Comparison of ENCODE assay signal across 1 cellular context in the genomic region with DNA sequence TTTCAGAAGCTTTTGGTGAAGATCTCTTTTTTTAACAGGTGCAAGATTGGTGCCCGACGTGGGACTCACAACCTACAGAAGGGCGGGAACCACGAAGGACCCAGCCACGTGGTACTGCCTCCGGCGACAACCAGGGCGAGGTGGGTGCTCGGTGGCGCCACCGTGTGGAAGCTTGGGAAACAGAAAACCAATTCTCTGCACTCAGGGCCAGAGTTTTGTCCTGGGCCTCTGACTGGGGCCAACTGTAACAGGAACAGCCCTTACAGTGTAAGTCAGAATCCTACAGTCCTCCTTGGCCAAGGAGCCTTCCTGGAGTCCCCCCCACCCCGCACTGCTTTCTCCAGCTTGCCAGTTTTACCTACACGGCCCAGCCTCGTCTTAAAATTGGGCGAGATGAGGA.
TF ChIP-seq lines count a peak whose summit lies in the region.

No MANE protein-coding gene starts in this region.

TF ChIP-seq in WTC11, 78 proteins besides CTCF, POLR2A, EP300 and RAD21 (continued from another document):
- TF ChIP-seq, protein P1, sequence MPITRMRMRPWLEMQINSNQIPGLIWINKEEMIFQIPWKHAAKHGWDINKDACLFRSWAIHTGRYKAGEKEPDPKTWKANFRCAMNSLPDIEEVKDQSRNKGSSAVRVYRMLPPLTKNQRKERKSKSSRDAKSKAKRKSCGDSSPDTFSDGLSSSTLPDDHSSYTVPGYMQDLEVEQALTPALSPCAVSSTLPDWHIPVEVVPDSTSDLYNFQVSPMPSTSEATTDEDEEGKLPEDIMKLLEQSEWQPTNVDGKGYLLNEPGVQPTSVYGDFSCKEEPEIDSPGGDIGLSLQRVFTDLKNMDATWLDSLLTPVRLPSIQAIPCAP (CRISPR knock-in tag; IDR thresholded peaks at IDR 0.05): 0 out of 2 replicates have a peak, but pooled peaks have one; percentile 51
- TF ChIP-seq CREM (CRISPR knock-in tag; IDR thresholded peaks at IDR 0.05): peak; percentile 68; the same call in 1 of the 2 replicates
- peak; percentile 56; the same call in 1 of the 2 replicates for TF ChIP-seq NR2C2 (CRISPR knock-in tag; IDR thresholded peaks at IDR 0.05)
- no peak for TF ChIP-seq HMGA2 (CRISPR knock-in tag; IDR thresholded peaks at IDR 0.05)
- TF ChIP-seq, protein P2, sequence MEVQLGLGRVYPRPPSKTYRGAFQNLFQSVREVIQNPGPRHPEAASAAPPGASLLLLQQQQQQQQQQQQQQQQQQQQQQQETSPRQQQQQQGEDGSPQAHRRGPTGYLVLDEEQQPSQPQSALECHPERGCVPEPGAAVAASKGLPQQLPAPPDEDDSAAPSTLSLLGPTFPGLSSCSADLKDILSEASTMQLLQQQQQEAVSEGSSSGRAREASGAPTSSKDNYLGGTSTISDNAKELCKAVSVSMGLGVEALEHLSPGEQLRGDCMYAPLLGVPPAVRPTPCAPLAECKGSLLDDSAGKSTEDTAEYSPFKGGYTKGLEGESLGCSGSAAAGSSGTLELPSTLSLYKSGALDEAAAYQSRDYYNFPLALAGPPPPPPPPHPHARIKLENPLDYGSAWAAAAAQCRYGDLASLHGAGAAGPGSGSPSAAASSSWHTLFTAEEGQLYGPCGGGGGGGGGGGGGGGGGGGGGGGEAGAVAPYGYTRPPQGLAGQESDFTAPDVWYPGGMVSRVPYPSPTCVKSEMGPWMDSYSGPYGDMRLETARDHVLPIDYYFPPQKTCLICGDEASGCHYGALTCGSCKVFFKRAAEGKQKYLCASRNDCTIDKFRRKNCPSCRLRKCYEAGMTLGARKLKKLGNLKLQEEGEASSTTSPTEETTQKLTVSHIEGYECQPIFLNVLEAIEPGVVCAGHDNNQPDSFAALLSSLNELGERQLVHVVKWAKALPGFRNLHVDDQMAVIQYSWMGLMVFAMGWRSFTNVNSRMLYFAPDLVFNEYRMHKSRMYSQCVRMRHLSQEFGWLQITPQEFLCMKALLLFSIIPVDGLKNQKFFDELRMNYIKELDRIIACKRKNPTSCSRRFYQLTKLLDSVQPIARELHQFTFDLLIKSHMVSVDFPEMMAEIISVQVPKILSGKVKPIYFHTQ (CRISPR knock-in tag; IDR thresholded peaks at IDR 0.05): no peak
- TF ChIP-seq NFE2L1 (CRISPR knock-in tag; IDR thresholded peaks at IDR 0.05): peak; percentile 97; the same call in 1 of the 2 replicates
- TF ChIP-seq NR3C1 (CRISPR knock-in tag; conservative IDR thresholded peaks at IDR 0.05; ENCODE audit: low read depth): no peak
- TF ChIP-seq, protein P3, sequence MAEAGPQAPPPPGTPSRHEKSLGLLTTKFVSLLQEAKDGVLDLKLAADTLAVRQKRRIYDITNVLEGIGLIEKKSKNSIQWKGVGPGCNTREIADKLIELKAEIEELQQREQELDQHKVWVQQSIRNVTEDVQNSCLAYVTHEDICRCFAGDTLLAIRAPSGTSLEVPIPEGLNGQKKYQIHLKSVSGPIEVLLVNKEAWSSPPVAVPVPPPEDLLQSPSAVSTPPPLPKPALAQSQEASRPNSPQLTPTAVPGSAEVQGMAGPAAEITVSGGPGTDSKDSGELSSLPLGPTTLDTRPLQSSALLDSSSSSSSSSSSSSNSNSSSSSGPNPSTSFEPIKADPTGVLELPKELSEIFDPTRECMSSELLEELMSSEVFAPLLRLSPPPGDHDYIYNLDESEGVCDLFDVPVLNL (CRISPR knock-in tag; IDR thresholded peaks at IDR 0.05; ENCODE audit: borderline replicate concordance, low read depth): no peak
- TF ChIP-seq MYBL2 (CRISPR knock-in tag; IDR thresholded peaks at IDR 0.05): peak; percentile 73; the same call in 1 of the 2 replicates
- no peak for TF ChIP-seq ESRRA (CRISPR knock-in tag; IDR thresholded peaks at IDR 0.05; ENCODE audit: borderline replicate concordance)
- TF ChIP-seq, protein P4, sequence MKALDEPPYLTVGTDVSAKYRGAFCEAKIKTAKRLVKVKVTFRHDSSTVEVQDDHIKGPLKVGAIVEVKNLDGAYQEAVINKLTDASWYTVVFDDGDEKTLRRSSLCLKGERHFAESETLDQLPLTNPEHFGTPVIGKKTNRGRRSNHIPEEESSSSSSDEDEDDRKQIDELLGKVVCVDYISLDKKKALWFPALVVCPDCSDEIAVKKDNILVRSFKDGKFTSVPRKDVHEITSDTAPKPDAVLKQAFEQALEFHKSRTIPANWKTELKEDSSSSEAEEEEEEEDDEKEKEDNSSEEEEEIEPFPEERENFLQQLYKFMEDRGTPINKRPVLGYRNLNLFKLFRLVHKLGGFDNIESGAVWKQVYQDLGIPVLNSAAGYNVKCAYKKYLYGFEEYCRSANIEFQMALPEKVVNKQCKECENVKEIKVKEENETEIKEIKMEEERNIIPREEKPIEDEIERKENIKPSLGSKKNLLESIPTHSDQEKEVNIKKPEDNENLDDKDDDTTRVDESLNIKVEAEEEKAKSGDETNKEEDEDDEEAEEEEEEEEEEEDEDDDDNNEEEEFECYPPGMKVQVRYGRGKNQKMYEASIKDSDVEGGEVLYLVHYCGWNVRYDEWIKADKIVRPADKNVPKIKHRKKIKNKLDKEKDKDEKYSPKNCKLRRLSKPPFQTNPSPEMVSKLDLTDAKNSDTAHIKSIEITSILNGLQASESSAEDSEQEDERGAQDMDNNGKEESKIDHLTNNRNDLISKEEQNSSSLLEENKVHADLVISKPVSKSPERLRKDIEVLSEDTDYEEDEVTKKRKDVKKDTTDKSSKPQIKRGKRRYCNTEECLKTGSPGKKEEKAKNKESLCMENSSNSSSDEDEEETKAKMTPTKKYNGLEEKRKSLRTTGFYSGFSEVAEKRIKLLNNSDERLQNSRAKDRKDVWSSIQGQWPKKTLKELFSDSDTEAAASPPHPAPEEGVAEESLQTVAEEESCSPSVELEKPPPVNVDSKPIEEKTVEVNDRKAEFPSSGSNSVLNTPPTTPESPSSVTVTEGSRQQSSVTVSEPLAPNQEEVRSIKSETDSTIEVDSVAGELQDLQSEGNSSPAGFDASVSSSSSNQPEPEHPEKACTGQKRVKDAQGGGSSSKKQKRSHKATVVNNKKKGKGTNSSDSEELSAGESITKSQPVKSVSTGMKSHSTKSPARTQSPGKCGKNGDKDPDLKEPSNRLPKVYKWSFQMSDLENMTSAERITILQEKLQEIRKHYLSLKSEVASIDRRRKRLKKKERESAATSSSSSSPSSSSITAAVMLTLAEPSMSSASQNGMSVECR (CRISPR knock-in tag; IDR thresholded peaks at IDR 0.05; ENCODE audit: borderline replicate concordance): 0 out of 2 replicates have a peak, but pooled peaks have one; percentile 72
- TF ChIP-seq, protein P5, sequence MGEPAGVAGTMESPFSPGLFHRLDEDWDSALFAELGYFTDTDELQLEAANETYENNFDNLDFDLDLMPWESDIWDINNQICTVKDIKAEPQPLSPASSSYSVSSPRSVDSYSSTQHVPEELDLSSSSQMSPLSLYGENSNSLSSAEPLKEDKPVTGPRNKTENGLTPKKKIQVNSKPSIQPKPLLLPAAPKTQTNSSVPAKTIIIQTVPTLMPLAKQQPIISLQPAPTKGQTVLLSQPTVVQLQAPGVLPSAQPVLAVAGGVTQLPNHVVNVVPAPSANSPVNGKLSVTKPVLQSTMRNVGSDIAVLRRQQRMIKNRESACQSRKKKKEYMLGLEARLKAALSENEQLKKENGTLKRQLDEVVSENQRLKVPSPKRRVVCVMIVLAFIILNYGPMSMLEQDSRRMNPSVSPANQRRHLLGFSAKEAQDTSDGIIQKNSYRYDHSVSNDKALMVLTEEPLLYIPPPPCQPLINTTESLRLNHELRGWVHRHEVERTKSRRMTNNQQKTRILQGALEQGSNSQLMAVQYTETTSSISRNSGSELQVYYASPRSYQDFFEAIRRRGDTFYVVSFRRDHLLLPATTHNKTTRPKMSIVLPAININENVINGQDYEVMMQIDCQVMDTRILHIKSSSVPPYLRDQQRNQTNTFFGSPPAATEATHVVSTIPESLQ (CRISPR knock-in tag; IDR thresholded peaks at IDR 0.05): no peak
- TF ChIP-seq, protein P6, sequence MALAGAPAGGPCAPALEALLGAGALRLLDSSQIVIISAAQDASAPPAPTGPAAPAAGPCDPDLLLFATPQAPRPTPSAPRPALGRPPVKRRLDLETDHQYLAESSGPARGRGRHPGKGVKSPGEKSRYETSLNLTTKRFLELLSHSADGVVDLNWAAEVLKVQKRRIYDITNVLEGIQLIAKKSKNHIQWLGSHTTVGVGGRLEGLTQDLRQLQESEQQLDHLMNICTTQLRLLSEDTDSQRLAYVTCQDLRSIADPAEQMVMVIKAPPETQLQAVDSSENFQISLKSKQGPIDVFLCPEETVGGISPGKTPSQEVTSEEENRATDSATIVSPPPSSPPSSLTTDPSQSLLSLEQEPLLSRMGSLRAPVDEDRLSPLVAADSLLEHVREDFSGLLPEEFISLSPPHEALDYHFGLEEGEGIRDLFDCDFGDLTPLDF (CRISPR knock-in tag; IDR thresholded peaks at IDR 0.05): peak; percentile 78; the same call in 1 of the 2 replicates
- TF ChIP-seq, protein P7, sequence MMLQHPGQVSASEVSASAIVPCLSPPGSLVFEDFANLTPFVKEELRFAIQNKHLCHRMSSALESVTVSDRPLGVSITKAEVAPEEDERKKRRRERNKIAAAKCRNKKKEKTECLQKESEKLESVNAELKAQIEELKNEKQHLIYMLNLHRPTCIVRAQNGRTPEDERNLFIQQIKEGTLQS (CRISPR knock-in tag; conservative IDR thresholded peaks at IDR 0.05): no peak
- TF ChIP-seq, protein P8, sequence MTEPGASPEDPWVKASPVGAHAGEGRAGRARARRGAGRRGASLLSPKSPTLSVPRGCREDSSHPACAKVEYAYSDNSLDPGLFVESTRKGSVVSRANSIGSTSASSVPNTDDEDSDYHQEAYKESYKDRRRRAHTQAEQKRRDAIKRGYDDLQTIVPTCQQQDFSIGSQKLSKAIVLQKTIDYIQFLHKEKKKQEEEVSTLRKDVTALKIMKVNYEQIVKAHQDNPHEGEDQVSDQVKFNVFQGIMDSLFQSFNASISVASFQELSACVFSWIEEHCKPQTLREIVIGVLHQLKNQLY (CRISPR knock-in tag; IDR thresholded peaks at IDR 0.05): no peak
- TF ChIP-seq, protein P9, sequence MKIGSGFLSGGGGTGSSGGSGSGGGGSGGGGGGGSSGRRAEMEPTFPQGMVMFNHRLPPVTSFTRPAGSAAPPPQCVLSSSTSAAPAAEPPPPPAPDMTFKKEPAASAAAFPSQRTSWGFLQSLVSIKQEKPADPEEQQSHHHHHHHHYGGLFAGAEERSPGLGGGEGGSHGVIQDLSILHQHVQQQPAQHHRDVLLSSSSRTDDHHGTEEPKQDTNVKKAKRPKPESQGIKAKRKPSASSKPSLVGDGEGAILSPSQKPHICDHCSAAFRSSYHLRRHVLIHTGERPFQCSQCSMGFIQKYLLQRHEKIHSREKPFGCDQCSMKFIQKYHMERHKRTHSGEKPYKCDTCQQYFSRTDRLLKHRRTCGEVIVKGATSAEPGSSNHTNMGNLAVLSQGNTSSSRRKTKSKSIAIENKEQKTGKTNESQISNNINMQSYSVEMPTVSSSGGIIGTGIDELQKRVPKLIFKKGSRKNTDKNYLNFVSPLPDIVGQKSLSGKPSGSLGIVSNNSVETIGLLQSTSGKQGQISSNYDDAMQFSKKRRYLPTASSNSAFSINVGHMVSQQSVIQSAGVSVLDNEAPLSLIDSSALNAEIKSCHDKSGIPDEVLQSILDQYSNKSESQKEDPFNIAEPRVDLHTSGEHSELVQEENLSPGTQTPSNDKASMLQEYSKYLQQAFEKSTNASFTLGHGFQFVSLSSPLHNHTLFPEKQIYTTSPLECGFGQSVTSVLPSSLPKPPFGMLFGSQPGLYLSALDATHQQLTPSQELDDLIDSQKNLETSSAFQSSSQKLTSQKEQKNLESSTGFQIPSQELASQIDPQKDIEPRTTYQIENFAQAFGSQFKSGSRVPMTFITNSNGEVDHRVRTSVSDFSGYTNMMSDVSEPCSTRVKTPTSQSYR (CRISPR knock-in tag; IDR thresholded peaks at IDR 0.05): peak; percentile 82
- TF ChIP-seq ATF1 (CRISPR knock-in tag; IDR thresholded peaks at IDR 0.05): no peak
- TF ChIP-seq, protein P10, sequence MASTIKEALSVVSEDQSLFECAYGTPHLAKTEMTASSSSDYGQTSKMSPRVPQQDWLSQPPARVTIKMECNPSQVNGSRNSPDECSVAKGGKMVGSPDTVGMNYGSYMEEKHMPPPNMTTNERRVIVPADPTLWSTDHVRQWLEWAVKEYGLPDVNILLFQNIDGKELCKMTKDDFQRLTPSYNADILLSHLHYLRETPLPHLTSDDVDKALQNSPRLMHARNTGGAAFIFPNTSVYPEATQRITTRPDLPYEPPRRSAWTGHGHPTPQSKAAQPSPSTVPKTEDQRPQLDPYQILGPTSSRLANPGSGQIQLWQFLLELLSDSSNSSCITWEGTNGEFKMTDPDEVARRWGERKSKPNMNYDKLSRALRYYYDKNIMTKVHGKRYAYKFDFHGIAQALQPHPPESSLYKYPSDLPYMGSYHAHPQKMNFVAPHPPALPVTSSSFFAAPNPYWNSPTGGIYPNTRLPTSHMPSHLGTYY (CRISPR knock-in tag; IDR thresholded peaks at IDR 0.05): no peak
- 0 out of 2 replicates have a peak, but pooled peaks have one; percentile 26 for TF ChIP-seq JUN (CRISPR knock-in tag; IDR thresholded peaks at IDR 0.05)
- TF ChIP-seq, protein P11, sequence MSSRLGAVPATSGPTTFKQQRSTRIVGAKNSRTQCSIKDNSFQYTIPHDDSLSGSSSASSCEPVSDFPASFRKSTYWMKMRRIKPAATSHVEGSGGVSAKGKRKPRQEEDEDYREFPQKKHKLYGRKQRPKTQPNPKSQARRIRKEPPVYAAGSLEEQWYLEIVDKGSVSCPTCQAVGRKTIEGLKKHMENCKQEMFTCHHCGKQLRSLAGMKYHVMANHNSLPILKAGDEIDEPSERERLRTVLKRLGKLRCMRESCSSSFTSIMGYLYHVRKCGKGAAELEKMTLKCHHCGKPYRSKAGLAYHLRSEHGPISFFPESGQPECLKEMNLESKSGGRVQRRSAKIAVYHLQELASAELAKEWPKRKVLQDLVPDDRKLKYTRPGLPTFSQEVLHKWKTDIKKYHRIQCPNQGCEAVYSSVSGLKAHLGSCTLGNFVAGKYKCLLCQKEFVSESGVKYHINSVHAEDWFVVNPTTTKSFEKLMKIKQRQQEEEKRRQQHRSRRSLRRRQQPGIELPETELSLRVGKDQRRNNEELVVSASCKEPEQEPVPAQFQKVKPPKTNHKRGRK (CRISPR knock-in tag; IDR thresholded peaks at IDR 0.05; ENCODE audit: borderline replicate concordance): no peak
- TF ChIP-seq KAT7 (CRISPR knock-in tag; IDR thresholded peaks at IDR 0.05; ENCODE audit: borderline replicate concordance): no peak
- TF ChIP-seq, protein P12, sequence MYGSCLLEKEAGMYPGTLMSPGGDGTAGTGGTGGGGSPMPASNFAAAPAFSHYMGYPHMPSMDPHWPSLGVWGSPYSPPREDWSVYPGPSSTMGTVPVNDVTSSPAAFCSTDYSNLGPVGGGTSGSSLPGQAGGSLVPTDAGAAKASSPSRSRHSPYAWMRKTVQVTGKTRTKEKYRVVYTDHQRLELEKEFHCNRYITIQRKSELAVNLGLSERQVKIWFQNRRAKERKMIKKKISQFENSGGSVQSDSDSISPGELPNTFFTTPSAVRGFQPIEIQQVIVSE (CRISPR knock-in tag; IDR thresholded peaks at IDR 0.05; ENCODE audit: borderline replicate concordance): no peak
- TF ChIP-seq, protein P13, sequence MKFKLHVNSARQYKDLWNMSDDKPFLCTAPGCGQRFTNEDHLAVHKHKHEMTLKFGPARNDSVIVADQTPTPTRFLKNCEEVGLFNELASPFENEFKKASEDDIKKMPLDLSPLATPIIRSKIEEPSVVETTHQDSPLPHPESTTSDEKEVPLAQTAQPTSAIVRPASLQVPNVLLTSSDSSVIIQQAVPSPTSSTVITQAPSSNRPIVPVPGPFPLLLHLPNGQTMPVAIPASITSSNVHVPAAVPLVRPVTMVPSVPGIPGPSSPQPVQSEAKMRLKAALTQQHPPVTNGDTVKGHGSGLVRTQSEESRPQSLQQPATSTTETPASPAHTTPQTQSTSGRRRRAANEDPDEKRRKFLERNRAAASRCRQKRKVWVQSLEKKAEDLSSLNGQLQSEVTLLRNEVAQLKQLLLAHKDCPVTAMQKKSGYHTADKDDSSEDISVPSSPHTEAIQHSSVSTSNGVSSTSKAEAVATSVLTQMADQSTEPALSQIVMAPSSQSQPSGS (CRISPR knock-in tag; IDR thresholded peaks at IDR 0.05; ENCODE audit: borderline replicate concordance, low read depth): 0 out of 2 replicates have a peak, but pooled peaks have one; percentile 35
